9 cellular contexts compared by ENCODE assay signal in genomic region chr6:41967312-41968287, GRCh38. TPM values are rescaled to one million over a fixed set of nuclear protein-coding genes. Genes with fewer than 3 reads are reported as not detected.
A peak's percentile ranks its signal among the peaks of the same experiment; 100 is the strongest.
DNase-seq lines count a peak whose midpoint lies in the region; ATAC-seq and TF ChIP-seq lines count a peak whose summit lies in the region.
"Had no signal": no experiment of that assay in that cellular context is flagged by ENCODE, and none has a peak within 500 bp of the region (broad histone marks: within the 10 kb centered on the region; RNA-seq: fewer than 3 reads in every experiment).

No MANE protein-coding gene starts in this region.

- peak overlapping the region; percentile 22 for H3K27ac Mint-ChIP-seq in MCF 10A (ENCODE audit: low read depth, unreplicated experiment)
- peak overlapping the region; percentile 6 for H3K27ac Mint-ChIP-seq in activated naive CD8-positive, alpha-beta T cell treated with anti-CD3 and anti-CD28 coated beads, Interleukin-2, amount 10 ng/mL, durations not matched to agents 7 days and 5 days

- TF ChIP-seq EP300 in ovary (IDR thresholded peaks at IDR 0.05): no peak

- no peaks in the 10 kb centered on the region for H3K9me3 Mint-ChIP-seq in MCF 10A (ENCODE audit: unreplicated experiment)
- no peaks in the 10 kb centered on the region for H3K9me3 Mint-ChIP-seq in activated naive CD8-positive, alpha-beta T cell treated with anti-CD3 and anti-CD28 coated beads, Interleukin-2, amount 10 ng/mL, durations not matched to agents 7 days and 5 days

- intact Hi-C loops in MCF 10A (cut with micrococcal nuclease) (no loop called here), breast epithelium (cut with DNase I; ENCODE audit: low total_unique reads) (no loop called here), ovary (cut with DNase I) (no loop called here)

- no peak overlapping the region for H3K4me3 Mint-ChIP-seq in MCF 10A (ENCODE audit: unreplicated experiment)
- H3K4me3 Mint-ChIP-seq in activated naive CD8-positive, alpha-beta T cell treated with anti-CD3 and anti-CD28 coated beads, Interleukin-2, amount 10 ng/mL, durations not matched to agents 7 days and 5 days: no peak overlapping the region

- WGBS in ovary, 3 donors: 82 to 88% (median 86%) methylated on average over 7 of the region's 7 CpGs

- ATAC-seq in activated naive CD8-positive, alpha-beta T cell treated with anti-CD3 and anti-CD28 coated beads, Interleukin-2, amount 10 ng/mL, durations not matched to agents 7 days and 5 days (ENCODE audit: low read depth): no peak

- H3K4me3 ChIP-seq in breast epithelium: no peak overlapping the region
- no peak overlapping the region for H3K4me3 ChIP-seq in ovary

- TF ChIP-seq POLR2A in breast epithelium (IDR thresholded peaks at IDR 0.05) (no peak), ovary (IDR thresholded peaks at IDR 0.05) (no peak)

- no TSS peak for BruUV-seq in MCF 10A (replicated peaks; lab: Mats Ljungman, UMichigan)

- H3K27ac ChIP-seq in breast epithelium: no peak overlapping the region
- no peak overlapping the region for H3K27ac ChIP-seq in substantia nigra (ENCODE audit: low read depth, low read length, poor library complexity, severe bottlenecking)
- H3K27ac ChIP-seq in ovary: no peak overlapping the region

- no peaks in the 10 kb centered on the region for H3K36me3 ChIP-seq in breast epithelium
- H3K36me3 ChIP-seq in ovary: no peaks in the 10 kb centered on the region

- no peaks in the 10 kb centered on the region for H3K4me1 ChIP-seq in breast epithelium
- H3K4me1 ChIP-seq in ovary (ENCODE audit: insufficient read depth): no peaks in the 10 kb centered on the region

- peaks cover 22% of the 10 kb centered on the region for H3K4me1 Mint-ChIP-seq in MCF 10A (ENCODE audit: insufficient read depth, unreplicated experiment)
- peaks cover 51% of the 10 kb centered on the region for H3K4me1 Mint-ChIP-seq in activated naive CD8-positive, alpha-beta T cell treated with anti-CD3 and anti-CD28 coated beads, Interleukin-2, amount 10 ng/mL, durations not matched to agents 7 days and 5 days

- peaks cover 22% of the 10 kb centered on the region for H3K36me3 Mint-ChIP-seq in MCF 10A (ENCODE audit: insufficient read depth, unreplicated experiment)
- peaks cover 17% of the 10 kb centered on the region for H3K36me3 Mint-ChIP-seq in activated naive CD8-positive, alpha-beta T cell treated with anti-CD3 and anti-CD28 coated beads, Interleukin-2, amount 10 ng/mL, durations not matched to agents 7 days and 5 days

- CTCF ChIA-PET in MCF 10A (lab: Yijun Ruan, JAX): interaction anchor here (0.6 to 2.4 kb wide), 6 partner anchors 26 to 88 kb away, joined by 3 to 8 read pairs (median 3); partner anchors contain the start of gene CCND3

- H3K27me3 Mint-ChIP-seq in MCF 10A (ENCODE audit: insufficient read depth, unreplicated experiment): no peaks in the 10 kb centered on the region
- H3K27me3 Mint-ChIP-seq in activated naive CD8-positive, alpha-beta T cell treated with anti-CD3 and anti-CD28 coated beads, Interleukin-2, amount 10 ng/mL, durations not matched to agents 7 days and 5 days: no peaks in the 10 kb centered on the region

- DNase-seq in MCF 10A (ENCODE audit: unreplicated experiment) (peak; percentile 77), breast epithelium (ENCODE audit: low spot score in 2 of 2) (no peak), kidney tubule cell (ENCODE audit: low spot score) (peak; percentile 65), substantia nigra (lab: John Stamatoyannopoulos, UW) (no peak), ovary (no peak), NCI-H526 (lab: John Stamatoyannopoulos, UW) (no peak), NCI-H510A treated with DMSO at 0.1 percent for 48 hours (lab: John Stamatoyannopoulos, UW) (no peak)
- DNase-seq in activated naive CD8-positive, alpha-beta T cell treated with anti-CD3 and anti-CD28 coated beads, Interleukin-2, amount 10 ng/mL, durations not matched to agents 7 days and 5 days: no peak
- DNase-seq: NCI-H1694 had no signal

- POLR2A ChIA-PET in MCF 10A (lab: Yijun Ruan, JAX): interaction anchor here (0.7 to 2.4 kb wide), 7 partner anchors 16 to 78 kb away, joined by 3 to 11 read pairs (median 5); partner anchors contain the start of gene CCND3
- POLR2A ChIA-PET in activated naive CD8-positive, alpha-beta T cell treated with anti-CD3 and anti-CD28 coated beads, Interleukin-2, amount 10 ng/mL, durations not matched to agents 7 days and 5 days (lab: Charles Lee): interaction anchor here (0.6 to 1.0 kb wide), 2 partner anchors 21 to 29 kb away, joined by 3 to 4 read pairs; no protein-coding TSS in a partner anchor

- H3K9me3 ChIP-seq in breast epithelium (no peaks in the 10 kb centered on the region), ovary (no peaks in the 10 kb centered on the region)

- H3K27me3 ChIP-seq in breast epithelium (no peaks in the 10 kb centered on the region), ovary (no peaks in the 10 kb centered on the region)

- TF ChIP-seq CTCF in MCF 10A (IDR thresholded peaks at IDR 0.05; ENCODE audit: unreplicated experiment): no peak
- no peak for TF ChIP-seq CTCF in breast epithelium (IDR thresholded peaks at IDR 0.05)
- TF ChIP-seq CTCF in ovary (IDR thresholded peaks at IDR 0.05): no peak

RNA-seq across cellular contexts. Expression of gene CCND3, which starts 26.0 kb away (rescaled TPM):
- 52.5 and 75.8 TPM in 2 replicates for total RNA-seq in MCF 10A (2022)
- 100 to 1,000 TPM; 115 to 297 (median 148) TPM for total RNA-seq in breast epithelium
- total RNA-seq in activated naive CD8-positive, alpha-beta T cell treated with anti-CD3 and anti-CD28 coated beads, Interleukin-2, amount 10 ng/mL, durations not matched to agents 7 days and 5 days: 100 to 1,000 TPM; 382 to 413 TPM
- total RNA-seq in ovary: 100 to 1,000 TPM in 1 of 7 donors, 10 to 100 TPM in 6; 22.7 to 217 (median 58.4) TPM
- 10 to 100 TPM; 23.9 to 52.8 TPM for polyA plus RNA-seq in ovary

RNA-seq across cellular contexts. Expression of gene BYSL, which starts 46.3 kb away (rescaled TPM):
- total RNA-seq in MCF 10A (2022) (45.0 and 58.0 TPM in 2 replicates), breast epithelium (1 to 10 TPM; 7.7 to 8.8 (median 8.6) TPM), ovary (10 to 100 TPM in 5 of 7 donors, 1 to 10 TPM in 2; 4.8 to 29.2 (median 14.8) TPM)
- 10 to 100 TPM; 23.1 to 26.9 TPM for total RNA-seq in activated naive CD8-positive, alpha-beta T cell treated with anti-CD3 and anti-CD28 coated beads, Interleukin-2, amount 10 ng/mL, durations not matched to agents 7 days and 5 days
- polyA plus RNA-seq in ovary: 1 to 10 TPM; 8.5 TPM

RNA-seq across cellular contexts. Expression of gene MED20, which starts 46.7 kb away (rescaled TPM):
- total RNA-seq in MCF 10A (2022): 27.6 and 29.2 TPM in 2 replicates
- 10 to 100 TPM in 1 of 3 donors, 1 to 10 TPM in 2; 9.8 to 16.5 (median 9.8) TPM for total RNA-seq in breast epithelium
- total RNA-seq in activated naive CD8-positive, alpha-beta T cell treated with anti-CD3 and anti-CD28 coated beads, Interleukin-2, amount 10 ng/mL, durations not matched to agents 7 days and 5 days: 10 to 100 TPM; 18.5 to 21.4 TPM
- total RNA-seq in ovary: 10 to 100 TPM in 5 of 7 donors, 1 to 10 TPM in 2; 8.4 to 20.0 (median 13.1) TPM
- polyA plus RNA-seq in ovary: 10 to 100 TPM in 1 of 2 donors, 1 to 10 TPM in 1; 7.2 to 15.1 TPM

Comparison
In these comparisons a context has a peak if more than half of its experiments do, and no peak if none do; other contexts are left out.
1. DNase-seq: peak in MCF 10A (single experiment) and kidney tubule cell (single experiment); none in breast epithelium (0 of 2), activated naive CD8-positive, alpha-beta T cell treated with anti-CD3 and anti-CD28 coated beads, Interleukin-2, amount 10 ng/mL, durations not matched to agents 7 days and 5 days (single experiment), substantia nigra (0 of 49), ovary (0 of 5), NCI-H526 (0 of 2) and NCI-H510A treated with DMSO at 0.1 percent for 48 hours (single experiment).